Comparison of ENCODE assay signal across 19 cellular contexts in genomic region chr3:131544557-131544956, GRCh38. TPM values are rescaled to one million over a fixed set of nuclear protein-coding genes. Genes with fewer than 3 reads are reported as not detected.
DNase-seq lines count a peak whose midpoint lies in the region; ATAC-seq and TF ChIP-seq lines count a peak whose summit lies in the region.
"Had no signal": no experiment of that assay in that cellular context is flagged by ENCODE, and none has a peak within 500 bp of the region (broad histone marks: within the 10 kb centered on the region; RNA-seq: fewer than 3 reads in every experiment).

No MANE protein-coding gene starts in this region.

- H3K9me2 ChIP-seq in PC-9 (ENCODE audit: insufficient read depth) = no peaks in the 10 kb centered on the region

- BruUV-seq in PC-9 (replicated peaks; lab: Mats Ljungman, UMichigan) = no TSS peak

- H3K4me3 ChIP-seq in heart right ventricle (no peak overlapping the region), PC-9 (no peak overlapping the region), neural progenitor cell (no peak overlapping the region)
- H3K4me3 ChIP-seq: BLaER1, MG63 had no signal

- peaks cover 0 to 14% (median 8%) of the 10 kb centered on the region in 9 donors for H3K4me1 ChIP-seq in heart right ventricle
- peaks cover 25% of the 10 kb centered on the region for H3K4me1 ChIP-seq in PC-9 (replicated peaks; ENCODE audit: insufficient read depth)
- no peaks in the 10 kb centered on the region for H3K4me1 ChIP-seq in neural progenitor cell
- H3K4me1 ChIP-seq: BLaER1 had no signal

- peaks cover 4% of the 10 kb centered on the region for H3K27me3 Mint-ChIP-seq in neural progenitor cell (ENCODE audit: insufficient read depth, low read depth)

- no peak overlapping the region for H3K9ac ChIP-seq in neural progenitor cell
- H3K9ac ChIP-seq: BLaER1 had no signal

- H3F3A ChIP-seq in PC-9 (ENCODE audit: insufficient read depth, low read depth) (peaks cover 11% of the 10 kb centered on the region; the same call in 1 of the 2 replicates), neural progenitor cell (ENCODE audit: low read depth) (no peaks in the 10 kb centered on the region)

- no peaks in the 10 kb centered on the region for H3K79me2 ChIP-seq in PC-9 (ENCODE audit: low read depth)
- H3K79me2 ChIP-seq in neural progenitor cell (ENCODE audit: low read depth) = no peaks in the 10 kb centered on the region

- CTCF ChIA-PET in PC-9 (lab: Charles Lee) = no interaction called here

- peak overlapping the region; percentile 8 for H3K27ac Mint-ChIP-seq in neural progenitor cell
- H3K27ac Mint-ChIP-seq: CD4-positive, alpha-beta memory T cell had no signal

- H3K4me1 Mint-ChIP-seq in neural progenitor cell = peaks cover 11% of the 10 kb centered on the region
- H3K4me1 Mint-ChIP-seq: CD4-positive, alpha-beta memory T cell had no signal

- intact Hi-C loops in heart right ventricle (cut with DNase I) = loop anchor here in 1 of 10 donors (10.0 kb wide), 1 partner anchor 480 kb away; no protein-coding TSS in a partner anchor
- intact Hi-C loops in left cardiac atrium (cut with DNase I) = no loop called here
- intact Hi-C loops in PC-9 (cut with micrococcal nuclease; ENCODE audit: unreplicated experiment) = no loop called here

- H2AFZ ChIP-seq in PC-9 = no peak overlapping the region
- H2AFZ ChIP-seq in neural progenitor cell (replicated peaks) = no peak overlapping the region

- no peaks in the 10 kb centered on the region for H3K36me3 ChIP-seq in heart right ventricle
- no peaks in the 10 kb centered on the region for H3K36me3 ChIP-seq in PC-9 (ENCODE audit: low read depth)
- no peaks in the 10 kb centered on the region for H3K36me3 ChIP-seq in neural progenitor cell
- H3K36me3 ChIP-seq: BLaER1, MG63 had no signal

- H3K27ac ChIP-seq in heart right ventricle (peak overlapping the region in 6 of 10 donors; percentile 30 to 52 (median 44)), PC-9 (peak overlapping the region; percentile 59), neural progenitor cell (no peak overlapping the region)
- H3K27ac ChIP-seq: BLaER1 had no signal

- H3K27me3 ChIP-seq in heart right ventricle (no peaks in the 10 kb centered on the region), PC-9 (ENCODE audit: insufficient read depth, low read depth) (no peaks in the 10 kb centered on the region), neural progenitor cell (no peaks in the 10 kb centered on the region)
- H3K27me3 ChIP-seq: BLaER1, MG63 had no signal

- TF ChIP-seq CTCF in heart right ventricle (IDR thresholded peaks at IDR 0.05) (no peak), PC-9 (conservative IDR thresholded peaks at IDR 0.05) (no peak), neural progenitor cell (IDR thresholded peaks at IDR 0.05) (no peak)

- no peak overlapping the region for H3K4me3 Mint-ChIP-seq in neural progenitor cell
- H3K4me3 Mint-ChIP-seq: CD4-positive, alpha-beta memory T cell had no signal

- H4K20me1 ChIP-seq in PC-9 (ENCODE audit: insufficient read depth) (no peaks in the 10 kb centered on the region), neural progenitor cell (ENCODE audit: low read depth) (no peaks in the 10 kb centered on the region)
- H4K20me1 ChIP-seq: BLaER1 had no signal

- peak overlapping the region; percentile 2; the same call in 1 of the 2 replicates for H3K4me2 ChIP-seq in PC-9
- H3K4me2 ChIP-seq in neural progenitor cell = no peak overlapping the region
- H3K4me2 ChIP-seq: BLaER1 had no signal

- DNase-seq in heart right ventricle = no peak
- DNase-seq in left cardiac atrium = no peak
- peak; percentile 5 to 53 for DNase-seq in PC-9
- no peak for DNase-seq in neural progenitor cell (ENCODE audit: low spot score)
- no peak for DNase-seq in DMS79 treated with DMSO at 0.1 percent for 48 hours (lab: John Stamatoyannopoulos, UW)
- no peak for DNase-seq in GOT3 (lab: John Stamatoyannopoulos, UW)
- no peak for DNase-seq in stimulated activated CD4-positive, alpha-beta T cell treated with anti-CD3 and anti-CD28 coated beads, Interleukin-15, amount 100 ng/mL, for 24 hours
- DNase-seq: CD4-positive, alpha-beta memory T cell; DMS79; Kasumi-1; MG63; NCI-H1048; NCI-H1436; NCI-H2029; NCI-H2171; NCI-H526 treated with DMSO at 0.1 percent for 48 hours; Right ventricle myocardium superior had no signal

- H3K9me3 Mint-ChIP-seq in neural progenitor cell = no peaks in the 10 kb centered on the region
- H3K9me3 Mint-ChIP-seq: CD4-positive, alpha-beta memory T cell had no signal

- POLR2A ChIA-PET in PC-9 (lab: Charles Lee; ENCODE audit: unreplicated experiment) = no interaction called here

- ATAC-seq in heart right ventricle (peak in 1 of 8 donors; percentile 7), left cardiac atrium (no peak), HG02884 (IDR thresholded peaks at IDR 0.05; ENCODE audit: unreplicated experiment) (no peak)

- no peaks in the 10 kb centered on the region for H3K9me3 ChIP-seq in heart right ventricle
- H3K9me3 ChIP-seq in PC-9 (ENCODE audit: insufficient read depth, low read depth) = no peaks in the 10 kb centered on the region
- no peaks in the 10 kb centered on the region for H3K9me3 ChIP-seq in neural progenitor cell (ENCODE audit: low read depth)
- H3K9me3 ChIP-seq: BLaER1, MG63 had no signal

- H3K36me3 Mint-ChIP-seq in neural progenitor cell = no peaks in the 10 kb centered on the region
- H3K36me3 Mint-ChIP-seq: CD4-positive, alpha-beta memory T cell had no signal

- 87 to 89% methylated on average over 2 of the region's 2 CpGs for WGBS in heart right ventricle, 2 donors

RNA-seq across cellular contexts. Expression of gene MRPL3, which starts 41.8 kb away (rescaled TPM):
- total RNA-seq in heart right ventricle (10 to 100 TPM; 46.5 to 74.0 (median 51.2) TPM), left cardiac atrium (10 to 100 TPM; 47.0 to 62.0 TPM), PC-9 (2021) (109 and 110 TPM in 2 replicates), neural progenitor cell (ENCODE audit: low replicate concordance) (148 and 202 TPM in 2 replicates)
- polyA plus RNA-seq in heart right ventricle = 100 to 1,000 TPM in 1 of 2 donors, 10 to 100 TPM in 1; 46.7 to 102 TPM

Comparison
In these comparisons a context has a peak if more than half of its experiments do, and no peak if none do; other contexts are left out.
1. DNase-seq: peak in PC-9 (2 of 2); none in heart right ventricle (0 of 2), left cardiac atrium (single experiment), neural progenitor cell (single experiment), DMS79 treated with DMSO at 0.1 percent for 48 hours (single experiment), GOT3 (single experiment) and stimulated activated CD4-positive, alpha-beta T cell treated with anti-CD3 and anti-CD28 coated beads, Interleukin-15, amount 100 ng/mL, for 24 hours (single experiment).